In the genomic region with DNA sequence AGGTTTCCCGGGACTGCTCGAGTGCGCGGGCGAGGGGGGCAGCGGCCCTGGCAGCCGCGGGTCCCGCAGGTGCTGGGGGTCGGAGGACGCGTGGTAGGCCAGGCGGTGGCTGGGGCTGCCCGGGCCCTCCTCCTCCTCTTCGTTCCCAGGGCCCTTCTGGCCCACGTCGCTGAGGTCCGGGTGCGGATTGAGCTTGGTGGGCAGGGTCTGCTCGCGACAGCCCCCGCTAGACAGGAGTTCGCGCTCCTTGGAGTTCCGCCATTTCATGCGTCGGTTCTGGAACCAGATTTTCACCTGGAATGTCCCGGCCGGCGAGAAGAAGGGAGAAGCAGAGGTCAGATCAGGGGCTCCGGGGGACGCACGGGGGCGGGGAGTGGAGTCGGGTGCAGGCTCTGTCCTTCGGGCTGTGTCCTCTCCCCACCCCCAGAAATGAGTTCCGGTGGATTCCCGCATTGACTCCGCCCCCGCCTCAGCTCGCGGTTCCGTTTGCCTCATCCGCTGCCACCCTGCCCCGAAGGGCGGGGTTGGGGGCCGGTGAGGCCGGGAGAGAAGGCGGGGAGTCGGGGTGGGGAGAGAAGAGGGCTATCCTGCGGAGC, we compare ENCODE assay signal across 8 cellular contexts. TPM values are rescaled to one million over a fixed set of nuclear protein-coding genes. Genes with fewer than 3 reads are reported as not detected.
DNase-seq lines count a peak whose midpoint lies in the region; ATAC-seq and TF ChIP-seq lines count a peak whose summit lies in the region.

No MANE protein-coding gene starts in this region.

- ATAC-seq in HG03139 (IDR thresholded peaks at IDR 0.05; ENCODE audit: unreplicated experiment) (no peak), HG03108 (IDR thresholded peaks at IDR 0.05; ENCODE audit: unreplicated experiment) (no peak)

- no peak for TF ChIP-seq CTCF in GM13976 (IDR thresholded peaks at IDR 0.05; ENCODE audit: borderline replicate concordance, control extremely low read depth, extremely low read depth, insufficient read depth, missing control alignments)
- no peak for TF ChIP-seq CTCF in spleen (IDR thresholded peaks at IDR 0.05 in 8 of 11, conservative IDR thresholded peaks at IDR 0.05 in 3 of 11)
- no peak for TF ChIP-seq CTCF in tibial artery (IDR thresholded peaks at IDR 0.05)

- peaks cover 6% of the 10 kb centered on the region for H3K4me1 Mint-ChIP-seq in T-helper 2 cell treated with Interferon-gamma antibody and Interleukin-4, amounts not matched to agents 5 μg/mL and 100 μg/mL, for 36 hours (ENCODE audit: low read depth)

- H3K36me3 ChIP-seq in spleen (no peaks in the 10 kb centered on the region), tibial artery (no peaks in the 10 kb centered on the region)

- DNase-seq in GM13976 (ENCODE audit: low spot score) = peak; percentile 52
- no peak for DNase-seq in T-helper 2 cell treated with Interferon-gamma antibody and Interleukin-4, amounts not matched to agents 5 μg/mL and 100 μg/mL, for 36 hours (ENCODE audit: low spot score)
- DNase-seq in effector CD4-positive, alpha-beta T cell = peak; percentile 23
- peak; percentile 80 for DNase-seq in spleen
- no peak for DNase-seq in pons (ENCODE audit: low spot score)
- DNase-seq in tibial artery = no peak

- peaks cover 8% of the 10 kb centered on the region for H3K9me3 Mint-ChIP-seq in T-helper 2 cell treated with Interferon-gamma antibody and Interleukin-4, amounts not matched to agents 5 μg/mL and 100 μg/mL, for 36 hours

- H3K27ac Mint-ChIP-seq in T-helper 2 cell treated with Interferon-gamma antibody and Interleukin-4, amounts not matched to agents 5 μg/mL and 100 μg/mL, for 36 hours = no peak overlapping the region

- H3K36me3 Mint-ChIP-seq in T-helper 2 cell treated with Interferon-gamma antibody and Interleukin-4, amounts not matched to agents 5 μg/mL and 100 μg/mL, for 36 hours (ENCODE audit: low read depth) = no peaks in the 10 kb centered on the region

- H3K4me1 ChIP-seq in spleen (peaks cover 6 to 23% (median 18%) of the 10 kb centered on the region in 6 donors), tibial artery (peaks cover 0 to 24% (median 16%) of the 10 kb centered on the region in 4 donors)

- in situ Hi-C loops in GM13976 (cut with MboI; ENCODE audit: low sequenced_read_pairs, unreplicated experiment) = no loop called here

- H3K4me3 Mint-ChIP-seq in T-helper 2 cell treated with Interferon-gamma antibody and Interleukin-4, amounts not matched to agents 5 μg/mL and 100 μg/mL, for 36 hours = peak overlapping the region; percentile 48

- peaks cover 61% of the 10 kb centered on the region for H3K27me3 Mint-ChIP-seq in T-helper 2 cell treated with Interferon-gamma antibody and Interleukin-4, amounts not matched to agents 5 μg/mL and 100 μg/mL, for 36 hours (ENCODE audit: low read depth)

- WGBS in spleen, 5 donors = 2 to 11% (median 6%) methylated on average over 10 to 51 of the region's 51 CpGs

- H3K27me3 ChIP-seq in spleen (replicated peaks in 1 of 7) (peaks cover 22 to 91% (median 80%) of the 10 kb centered on the region in 7 donors), tibial artery (peaks cover 14 to 59% of the 10 kb centered on the region in 2 donors)

- no peak for TF ChIP-seq POLR2A in spleen (IDR thresholded peaks at IDR 0.05)

- H3K27ac ChIP-seq in spleen = no peak overlapping the region
- no peak overlapping the region for H3K27ac ChIP-seq in tibial artery

- intact Hi-C loops in spleen (cut with DNase I; ENCODE audit: low total_unique reads) = no loop called here
- intact Hi-C loops in tibial artery (cut with DNase I; ENCODE audit: low total_unique reads) = no loop called here

- H3K4me3 ChIP-seq in spleen (peak overlapping the region; percentile 9 to 62 (median 30)), tibial artery (peak overlapping the region in 1 of 2 donors; percentile 11)

- peaks cover 0 to 13% (median 0%) of the 10 kb centered on the region in 8 donors for H3K9me3 ChIP-seq in spleen
- peaks cover 0 to 3% (median 0%) of the 10 kb centered on the region in 3 donors for H3K9me3 ChIP-seq in tibial artery

RNA-seq across cellular contexts. Expression of a gene that starts 3.9 kb away (rescaled TPM):
- total RNA-seq in spleen = not detected
- not detected for polyA plus RNA-seq in spleen

Comparison
In these comparisons a context has a peak if more than half of its experiments do, and no peak if none do; other contexts are left out.
1. DNase-seq: peak in GM13976 (single experiment), effector CD4-positive, alpha-beta T cell (single experiment) and spleen (single experiment); none in T-helper 2 cell treated with Interferon-gamma antibody and Interleukin-4, amounts not matched to agents 5 μg/mL and 100 μg/mL, for 36 hours (single experiment), pons (single experiment) and tibial artery (0 of 2).